In the genomic region with DNA sequence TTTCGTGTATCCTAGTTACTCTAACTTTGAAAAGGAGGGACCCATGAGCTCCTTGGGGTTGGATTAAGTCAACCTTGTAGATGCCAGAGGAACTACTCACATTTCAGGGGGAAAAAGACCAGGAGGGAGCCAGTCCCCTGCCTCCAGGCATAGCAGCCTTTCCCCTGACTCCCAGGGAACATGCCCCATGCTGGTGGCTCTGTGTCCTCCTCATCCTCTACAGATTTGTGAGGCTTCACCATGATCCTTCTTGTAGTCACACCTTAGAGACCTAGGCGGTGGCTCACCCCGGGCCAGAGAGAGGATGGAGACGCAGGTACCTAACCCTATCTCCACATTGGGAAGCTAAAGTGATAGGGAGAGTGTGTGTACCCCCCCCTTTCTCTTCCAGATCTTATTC, we compare ENCODE assay signal across 29 cellular contexts. TPM values are rescaled to one million over a fixed set of nuclear protein-coding genes. Genes with fewer than 3 reads are reported as not detected.
"Had no signal": no experiment of that assay in that cellular context is flagged by ENCODE, and none has a peak within 500 bp of the region (broad histone marks: within the 10 kb centered on the region; RNA-seq: fewer than 3 reads in every experiment).

No MANE protein-coding gene starts in this region.

- H3K36me3 Mint-ChIP-seq: activated naive CD4-positive, alpha-beta T cell treated with anti-CD3 and anti-CD28 coated beads, Interleukin-2, amount 50 U/mL, for 24 hours; activated naive CD8-positive, alpha-beta T cell treated with anti-CD3 and anti-CD28 coated beads for 36 hours; brain had no signal

- H3K27ac Mint-ChIP-seq: activated CD4-positive, alpha-beta memory T cell treated with anti-CD3 and anti-CD28 coated beads, Interleukin-2, amount 10 ng/mL, durations not matched to agents 7 days and 5 days; activated CD4-positive, alpha-beta T cell treated with anti-CD3 and anti-CD28 coated beads, Interleukin-2, amount 10 ng/mL, durations not matched to agents 7 days and 5 days; activated naive CD4-positive, alpha-beta T cell treated with anti-CD3 and anti-CD28 coated beads for 36 hours; activated naive CD4-positive, alpha-beta T cell treated with anti-CD3 and anti-CD28 coated beads, Interleukin-2, amount 50 U/mL, for 24 hours; activated naive CD8-positive, alpha-beta T cell treated with anti-CD3 and anti-CD28 coated beads for 36 hours; activated T-helper 1 cell treated with anti-CD3 and anti-CD28 coated beads, Interleukin-12 subunit alpha, Interleukin-12 subunit beta, Interleukin-2, Interleukin-4 antibody, amounts not matched to agents 30 ng/mL and 10 ng/mL and 1 ng/mL, durations not matched to agents 14 hours and 24 hours and 36 hours; activated T-helper 2 cell treated with anti-CD3 and anti-CD28 coated beads, Interferon-gamma antibody, Interleukin-2, Interleukin-4, amounts not matched to agents 10 μg/mL and 5 μg/mL and 100 μg/mL, durations not matched to agents 14 hours and 24 hours and 36 hours; brain; dendritic cell treated with granulocyte-macrophage colony-stimulating factor and Interleukin-4, amounts not matched to agents 40 ng/mL and 50 ng/mL, for 4 days had no signal

- H3K9me3 Mint-ChIP-seq: activated CD4-positive, alpha-beta memory T cell treated with anti-CD3 and anti-CD28 coated beads, Interleukin-2, amount 10 ng/mL, durations not matched to agents 7 days and 5 days; activated CD4-positive, alpha-beta T cell treated with anti-CD3 and anti-CD28 coated beads, Interleukin-2, amount 10 ng/mL, durations not matched to agents 7 days and 5 days; activated naive CD4-positive, alpha-beta T cell treated with anti-CD3 and anti-CD28 coated beads for 36 hours; activated naive CD4-positive, alpha-beta T cell treated with anti-CD3 and anti-CD28 coated beads, Interleukin-2, amount 50 U/mL, for 24 hours; activated naive CD8-positive, alpha-beta T cell treated with anti-CD3 and anti-CD28 coated beads for 36 hours; activated T-helper 1 cell treated with anti-CD3 and anti-CD28 coated beads, Interleukin-12 subunit alpha, Interleukin-12 subunit beta, Interleukin-2, Interleukin-4 antibody, amounts not matched to agents 30 ng/mL and 10 ng/mL and 1 ng/mL, durations not matched to agents 14 hours and 24 hours and 36 hours; activated T-helper 2 cell treated with anti-CD3 and anti-CD28 coated beads, Interferon-gamma antibody, Interleukin-2, Interleukin-4, amounts not matched to agents 10 μg/mL and 5 μg/mL and 100 μg/mL, durations not matched to agents 14 hours and 24 hours and 36 hours; central memory CD8-positive, alpha-beta T cell; dendritic cell treated with granulocyte-macrophage colony-stimulating factor and Interleukin-4, amounts not matched to agents 40 ng/mL and 50 ng/mL, for 4 days had no signal

- H3K36me3 ChIP-seq: ascending aorta, breast epithelium, esophagus muscularis mucosa, gastrocnemius medialis, heart left ventricle had no signal

- H3K27me3 ChIP-seq: ascending aorta, breast epithelium, esophagus muscularis mucosa, gastrocnemius medialis had no signal

- H3K4me3 ChIP-seq: ascending aorta, breast epithelium, coronary artery, dorsolateral prefrontal cortex, esophagus muscularis mucosa, gastrocnemius medialis, heart left ventricle had no signal

- H3K27ac ChIP-seq: ascending aorta, coronary artery, dorsolateral prefrontal cortex, esophagus muscularis mucosa, foreskin keratinocyte, gastrocnemius medialis, heart left ventricle had no signal

- H3K4me3 Mint-ChIP-seq: activated CD4-positive, alpha-beta memory T cell treated with anti-CD3 and anti-CD28 coated beads, Interleukin-2, amount 10 ng/mL, durations not matched to agents 7 days and 5 days; activated CD4-positive, alpha-beta T cell treated with anti-CD3 and anti-CD28 coated beads, Interleukin-2, amount 10 ng/mL, durations not matched to agents 7 days and 5 days; activated naive CD4-positive, alpha-beta T cell treated with anti-CD3 and anti-CD28 coated beads for 36 hours; activated naive CD4-positive, alpha-beta T cell treated with anti-CD3 and anti-CD28 coated beads, Interleukin-2, amount 50 U/mL, for 24 hours; activated naive CD8-positive, alpha-beta T cell treated with anti-CD3 and anti-CD28 coated beads for 36 hours; activated T-helper 1 cell treated with anti-CD3 and anti-CD28 coated beads, Interleukin-12 subunit alpha, Interleukin-12 subunit beta, Interleukin-2, Interleukin-4 antibody, amounts not matched to agents 30 ng/mL and 10 ng/mL and 1 ng/mL, durations not matched to agents 14 hours and 24 hours and 36 hours; brain; central memory CD8-positive, alpha-beta T cell; dendritic cell treated with granulocyte-macrophage colony-stimulating factor and Interleukin-4, amounts not matched to agents 40 ng/mL and 50 ng/mL, for 4 days had no signal

- H3K4me1 ChIP-seq: ascending aorta, breast epithelium, esophagus muscularis mucosa, foreskin keratinocyte, gastrocnemius medialis, heart left ventricle had no signal

- H3K4me1 Mint-ChIP-seq: central memory CD8-positive, alpha-beta T cell had no signal

- H3K9me3 ChIP-seq: ascending aorta, breast epithelium, esophagus muscularis mucosa, gastrocnemius medialis, heart left ventricle had no signal

- H3K27me3 Mint-ChIP-seq: activated naive CD4-positive, alpha-beta T cell treated with anti-CD3 and anti-CD28 coated beads, Interleukin-2, amount 50 U/mL, for 24 hours had no signal

- DNase-seq: activated CD4-positive, alpha-beta memory T cell treated with anti-CD3 and anti-CD28 coated beads, Interleukin-2, amount 10 ng/mL, durations not matched to agents 7 days and 5 days; activated CD4-positive, alpha-beta T cell treated with anti-CD3 and anti-CD28 coated beads for 4 hours; activated CD4-positive, alpha-beta T cell treated with anti-CD3 and anti-CD28 coated beads, Interleukin-2, amount 10 ng/mL, durations not matched to agents 7 days and 5 days; activated CD4-positive, alpha-beta T cell treated with anti-CD3 and anti-CD28 coated beads, Interleukin-2, amount 50 U/mL, for 4 hours; activated CD4-positive, CD25-positive, alpha-beta regulatory T cell; activated CD4-positive, CD25-positive, alpha-beta regulatory T cell treated with anti-CD3 and anti-CD28 coated beads, Interleukin-2, amount 50 U/mL, for 72 hours; activated effector memory CD4-positive, alpha-beta T cell treated with anti-CD3 and anti-CD28 coated beads, Interleukin-2, amount 50 U/mL, for 16 hours; activated naive CD4-positive, alpha-beta T cell treated with anti-CD3 and anti-CD28 coated beads for 36 hours; activated naive CD8-positive, alpha-beta T cell treated with anti-CD3 and anti-CD28 coated beads for 36 hours; activated T-cell treated with anti-CD3 and anti-CD28 coated beads, Interleukin-2, amount 50 U/mL, for 1 hour; activated T-cell treated with anti-CD3 and anti-CD28 coated beads, Interleukin-2, amount 50 U/mL, for 48 hours; dorsolateral prefrontal cortex; effector memory CD4-positive, alpha-beta T cell; erythroblast; foreskin keratinocyte; gastrocnemius medialis; glutamatergic neuron; heart left ventricle; T-helper 2 cell had no signal

- ATAC-seq: foreskin keratinocyte, gastrocnemius medialis, heart left ventricle had no signal

RNA-seq across cellular contexts. Expression of gene PPP1R1A, which starts 16.0 kb away (rescaled TPM):
- polyA plus RNA-seq: foreskin keratinocyte had no signal

RNA-seq across cellular contexts. Expression of gene LACRT, which starts 30.3 kb away (rescaled TPM):
- polyA plus RNA-seq: foreskin keratinocyte, heart left ventricle had no signal

RNA-seq across cellular contexts. Expression of gene DCD, which starts 43.7 kb away (rescaled TPM):
- polyA plus RNA-seq: foreskin keratinocyte, heart left ventricle had no signal

RNA-seq across cellular contexts. Expression of gene PDE1B, which starts 55.0 kb away (rescaled TPM):
- polyA plus RNA-seq: foreskin keratinocyte had no signal
